ENCODE assay signal across 21 cellular contexts in genomic region chr7:20283385-20283784, GRCh38.
"Had no signal": no experiment of that assay in that cellular context is flagged by ENCODE, and none has a peak within 500 bp of the region (broad histone marks: within the 10 kb centered on the region; RNA-seq: fewer than 3 reads in every experiment).

No MANE protein-coding gene starts in this region.

- FAIRE-seq: bronchial epithelial cell, urothelium cell line had no signal

- ATAC-seq: activated CD4-positive, alpha-beta T cell treated with anti-CD3 and anti-CD28 coated beads for 36 hours; activated naive CD4-positive, alpha-beta T cell treated with anti-CD3 and anti-CD28 coated beads, Interleukin-2, amount 50 U/mL, for 72 hours; gastrocnemius medialis; heart left ventricle; left lung; stimulated activated naive CD8-positive, alpha-beta T cell treated with anti-CD3 and anti-CD28 coated beads, Interleukin-15, Interleukin-2, amounts not matched to agents 100 U/mL and 50 U/mL, for 24 hours; WTC11 had no signal

- H3K4me3 ChIP-seq: adrenal gland, gastrocnemius medialis, heart left ventricle, left lung, tibial nerve had no signal

- DNase-seq: activated CD4-positive, alpha-beta T cell treated with anti-CD3 and anti-CD28 coated beads for 36 hours; activated CD4-positive, alpha-beta T cell treated with anti-CD3 and anti-CD28 coated beads, Interleukin-2, amount 50 U/mL, for 48 hours; activated gamma-delta T cell treated with Interleukin-2 at 50 U/mL for 16 hours; activated T-cell treated with anti-CD3 and anti-CD28 coated beads for 4 hours; adrenal gland; effector CD4-positive, alpha-beta T cell; gastrocnemius medialis; heart left ventricle; left lung; nephron progenitor cell; occipital lobe; stimulated activated CD4-positive, alpha-beta T cell treated with anti-CD3 and anti-CD28 coated beads, Interleukin-12 subunit alpha, Interleukin-12 subunit beta, amount 100 ng/mL, for 4 hours; stimulated activated CD4-positive, alpha-beta T cell treated with anti-CD3 and anti-CD28 coated beads, Interleukin-1b, Interleukin-23, amount 100 ng/mL, for 48 hours; stimulated activated CD8-positive, alpha-beta memory T cell treated with anti-CD3 and anti-CD28 coated beads, Interleukin-4, amount 100 ng/mL, for 48 hours; stimulated activated naive CD8-positive, alpha-beta T cell treated with anti-CD3 and anti-CD28 coated beads, Interleukin-15, Interleukin-2, amounts not matched to agents 100 U/mL and 50 U/mL, for 24 hours; substantia nigra had no signal

- H3K27me3 ChIP-seq: adrenal gland, gastrocnemius medialis, heart left ventricle, left lung, tibial nerve had no signal

- H3K9me3 ChIP-seq: adrenal gland, gastrocnemius medialis, heart left ventricle, left lung, tibial nerve had no signal

- H3K27ac ChIP-seq: adrenal gland, gastrocnemius medialis, heart left ventricle, left lung, tibial nerve had no signal

- H3K36me3 ChIP-seq: adrenal gland, gastrocnemius medialis, heart left ventricle, left lung, tibial nerve had no signal

- H3K4me1 ChIP-seq: adrenal gland, gastrocnemius medialis, heart left ventricle, left lung, tibial nerve had no signal
